Comparison of ENCODE assay signal across 11 cellular contexts in genomic region chr1:205356424-205357151, GRCh38. TPM values are rescaled to one million over a fixed set of nuclear protein-coding genes. Genes with fewer than 3 reads are reported as not detected.
DNase-seq lines count a peak whose midpoint lies in the region; ATAC-seq and TF ChIP-seq lines count a peak whose summit lies in the region.
"Had no signal": no experiment of that assay in that cellular context is flagged by ENCODE, and none has a peak within 500 bp of the region (broad histone marks: within the 10 kb centered on the region; RNA-seq: fewer than 3 reads in every experiment).

A gene with protein sequence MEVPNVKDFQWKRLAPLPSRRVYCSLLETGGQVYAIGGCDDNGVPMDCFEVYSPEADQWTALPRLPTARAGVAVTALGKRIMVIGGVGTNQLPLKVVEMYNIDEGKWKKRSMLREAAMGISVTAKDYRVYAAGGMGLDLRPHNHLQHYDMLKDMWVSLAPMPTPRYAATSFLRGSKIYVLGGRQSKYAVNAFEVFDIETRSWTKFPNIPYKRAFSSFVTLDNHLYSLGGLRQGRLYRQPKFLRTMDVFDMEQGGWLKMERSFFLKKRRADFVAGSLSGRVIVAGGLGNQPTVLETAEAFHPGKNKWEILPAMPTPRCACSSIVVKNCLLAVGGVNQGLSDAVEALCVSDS (minus strand): TSS chr1:205356922. CDS start chr1:205343604, 13,318 bp downstream.

- no peak for TF ChIP-seq POLR2A in esophagus squamous epithelium (IDR thresholded peaks at IDR 0.05)

- no peak within 1 kb of the TSS for H3K4me3 Mint-ChIP-seq in natural killer cell treated with Interleukin-12 subunit alpha and Interleukin-12 subunit beta and Interleukin-15 and Interleukin-18, amount 100 ng/mL, for 72 hours
- no peak within 1 kb of the TSS for H3K4me3 Mint-ChIP-seq in natural killer cell
- peak within 1 kb of the TSS; percentile 76 to 90 (median 85) for H3K4me3 Mint-ChIP-seq in brain
- peak within 1 kb of the TSS; percentile 72 for H3K4me3 Mint-ChIP-seq in neural crest cell
- H3K4me3 Mint-ChIP-seq: B cell had no signal

- ATAC-seq in natural killer cell treated with Interleukin-12 subunit alpha and Interleukin-12 subunit beta and Interleukin-15 and Interleukin-18, amount 100 ng/mL, for 72 hours, result peak in 1 of 2 donors; percentile 32
- ATAC-seq in natural killer cell, result no peak
- no peak for ATAC-seq in GM19023 (IDR thresholded peaks at IDR 0.05; ENCODE audit: unreplicated experiment)
- no peak for ATAC-seq in HG02623 (IDR thresholded peaks at IDR 0.05; ENCODE audit: unreplicated experiment)

- H3K27me3 Mint-ChIP-seq in natural killer cell treated with Interleukin-12 subunit alpha and Interleukin-12 subunit beta and Interleukin-15 and Interleukin-18, amount 100 ng/mL, for 72 hours, result peaks cover 21 to 25% of the 10 kb centered on the region in 2 donors
- peaks cover 16 to 36% of the 10 kb centered on the region in 2 donors for H3K27me3 Mint-ChIP-seq in natural killer cell (ENCODE audit: low read depth in 2 of 2)
- H3K27me3 Mint-ChIP-seq in brain, result no peaks in the 10 kb centered on the region
- no peaks in the 10 kb centered on the region for H3K27me3 Mint-ChIP-seq in neural crest cell (ENCODE audit: low read depth)

- peak within 1 kb of the TSS in 1 of 4 donors; percentile 9 for H3K4me3 ChIP-seq in esophagus squamous epithelium
- H3K4me3 ChIP-seq: skin epidermis had no signal

- no peaks in the 10 kb centered on the region for H3K9me3 ChIP-seq in esophagus squamous epithelium

- WGBS in esophagus squamous epithelium, 2 donors, result 27 to 40% methylated on average over 9 to 18 of the region's 20 CpGs

- no peaks in the 10 kb centered on the region for H3K36me3 Mint-ChIP-seq in natural killer cell treated with Interleukin-12 subunit alpha and Interleukin-12 subunit beta and Interleukin-15 and Interleukin-18, amount 100 ng/mL, for 72 hours
- no peaks in the 10 kb centered on the region for H3K36me3 Mint-ChIP-seq in natural killer cell
- no peaks in the 10 kb centered on the region for H3K36me3 Mint-ChIP-seq in brain
- H3K36me3 Mint-ChIP-seq in neural crest cell (ENCODE audit: low read depth), result no peaks in the 10 kb centered on the region

- DNase-seq in natural killer cell treated with Interleukin-12 subunit alpha and Interleukin-12 subunit beta and Interleukin-15 and Interleukin-18, amount 100 ng/mL, for 72 hours (ENCODE audit: low spot score), result peak; percentile 42
- DNase-seq in natural killer cell, result no peak
- peak; percentile 23 for DNase-seq in neural crest cell (ENCODE audit: low read depth, low spot score)
- DNase-seq in esophagus squamous epithelium (lab: John Stamatoyannopoulos, UW), result no peak
- no peak for DNase-seq in KBM-7
- DNase-seq: Right ventricle myocardium superior had no signal

- H3K9me3 Mint-ChIP-seq in natural killer cell treated with Interleukin-12 subunit alpha and Interleukin-12 subunit beta and Interleukin-15 and Interleukin-18, amount 100 ng/mL, for 72 hours, result no peaks in the 10 kb centered on the region
- no peaks in the 10 kb centered on the region for H3K9me3 Mint-ChIP-seq in natural killer cell
- H3K9me3 Mint-ChIP-seq in brain, result peaks cover 0 to 4% (median 0%) of the 10 kb centered on the region in 5 experiments
- no peaks in the 10 kb centered on the region for H3K9me3 Mint-ChIP-seq in neural crest cell

- H3K27me3 ChIP-seq in esophagus squamous epithelium, result peaks cover 0 to 27% (median 0%) of the 10 kb centered on the region in 4 donors

- peak within 1 kb of the TSS in 2 of 4 donors; percentile 1 to 63 for H3K27ac ChIP-seq in esophagus squamous epithelium
- H3K27ac ChIP-seq: skin epidermis had no signal

- H3K4me1 ChIP-seq in esophagus squamous epithelium, result peaks cover 5 to 54% (median 13%) of the 10 kb centered on the region in 3 donors

- no peak for TF ChIP-seq CTCF in natural killer cell (IDR thresholded peaks at IDR 0.05)
- TF ChIP-seq CTCF in brain (conservative IDR thresholded peaks at IDR 0.05), result no peak
- TF ChIP-seq CTCF in neural crest cell (conservative IDR thresholded peaks at IDR 0.05), result no peak
- TF ChIP-seq CTCF in esophagus squamous epithelium (IDR thresholded peaks at IDR 0.05), result no peak

- no peaks in the 10 kb centered on the region for H3K36me3 ChIP-seq in esophagus squamous epithelium

- intact Hi-C loops in natural killer cell (cut with micrococcal nuclease) (loop anchor here (10.0 kb wide), 1 partner anchor 308 kb away; no protein-coding TSS in a partner anchor), esophagus squamous epithelium (cut with DNase I) (loop anchor here (10.0 kb wide), 1 partner anchor 128 kb away; no protein-coding TSS in a partner anchor)

- H3K27ac Mint-ChIP-seq in natural killer cell treated with Interleukin-12 subunit alpha and Interleukin-12 subunit beta and Interleukin-15 and Interleukin-18, amount 100 ng/mL, for 72 hours, result no peak within 1 kb of the TSS
- H3K27ac Mint-ChIP-seq in natural killer cell (no peak within 1 kb of the TSS), brain (peak within 1 kb of the TSS; percentile 90 to 99 (median 93)), neural crest cell (ENCODE audit: unreplicated experiment) (peak within 1 kb of the TSS; percentile 96)
- H3K27ac Mint-ChIP-seq: B cell had no signal

- no peaks in the 10 kb centered on the region for H3K4me1 Mint-ChIP-seq in natural killer cell treated with Interleukin-12 subunit alpha and Interleukin-12 subunit beta and Interleukin-15 and Interleukin-18, amount 100 ng/mL, for 72 hours (ENCODE audit: low read depth in 2 of 2)
- no peaks in the 10 kb centered on the region for H3K4me1 Mint-ChIP-seq in natural killer cell
- peaks cover 99% of the 10 kb centered on the region for H3K4me1 Mint-ChIP-seq in brain
- peaks cover 73% of the 10 kb centered on the region for H3K4me1 Mint-ChIP-seq in neural crest cell

- in situ Hi-C loops in KBM-7 (cut with MboI; ENCODE audit: low pct_unique_long_range_greater_than_20kb, low sequenced_read_pairs), result no loop called here

RNA-seq across cellular contexts. Expression of the gene that starts here (rescaled TPM):
- total RNA-seq in natural killer cell treated with Interleukin-12 subunit alpha and Interleukin-12 subunit beta and Interleukin-15 and Interleukin-18, amount 100 ng/mL, for 72 hours, result not detected
- total RNA-seq in natural killer cell (not detected), neural crest cell (46.6 and 46.7 TPM in 2 replicates), esophagus squamous epithelium (1 to 10 TPM in 3 of 4 donors, under 1 TPM in 1; 0.97 to 4.4 (median 2.1) TPM)
- 11.4 TPM for polyA plus RNA-seq in brain (ENCODE audit: insufficient read depth, low read depth, low replicate concordance)

Comparison
In these comparisons a context has a peak if more than half of its experiments do, and no peak if none do; other contexts are left out.
1. Peak in DNase-seq in natural killer cell treated with Interleukin-12 subunit alpha and Interleukin-12 subunit beta and Interleukin-15 and Interleukin-18, amount 100 ng/mL, for 72 hours; RNA of the gene not detected or under 1 TPM.
2. H3K27ac Mint-ChIP-seq: peak in brain (5 of 5) and neural crest cell (single experiment); none in natural killer cell treated with Interleukin-12 subunit alpha and Interleukin-12 subunit beta and Interleukin-15 and Interleukin-18, amount 100 ng/mL, for 72 hours (0 of 2) and natural killer cell (0 of 2).
3. H3K4me3 Mint-ChIP-seq: peak in brain (5 of 5) and neural crest cell (single experiment); none in natural killer cell treated with Interleukin-12 subunit alpha and Interleukin-12 subunit beta and Interleukin-15 and Interleukin-18, amount 100 ng/mL, for 72 hours (single experiment) and natural killer cell (single experiment).